Comparison of ENCODE assay signal across 8 cellular contexts in the genomic region with DNA sequence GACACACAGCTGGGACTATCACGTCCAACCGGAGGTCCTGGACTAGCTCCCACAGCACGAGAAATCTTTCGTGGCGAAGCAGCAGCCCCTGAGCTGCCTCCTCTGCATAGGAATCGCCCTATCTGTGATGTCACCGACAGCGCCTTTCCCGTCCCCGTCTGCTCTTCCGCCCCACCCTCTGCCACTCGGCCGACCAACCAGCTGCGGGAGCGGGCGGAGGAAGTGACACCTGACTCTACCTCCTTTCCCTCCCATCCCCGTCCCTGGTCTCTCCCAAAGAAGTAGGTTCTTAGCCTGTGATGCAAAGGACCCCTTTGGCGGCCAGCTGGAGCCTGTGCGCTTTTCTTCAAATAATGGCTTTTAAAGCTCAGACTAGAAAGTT. TPM values are rescaled to one million over a fixed set of nuclear protein-coding genes. Genes with fewer than 3 reads are reported as not detected.
A peak's percentile ranks its signal among the peaks of the same experiment; 100 is the strongest.
DNase-seq lines count a peak whose midpoint lies in the region; ATAC-seq and TF ChIP-seq lines count a peak whose summit lies in the region.
"Not testable (repeated sequence)": the region's sequence is repeated elsewhere in the genome, so short reads cannot be mapped to it uniquely, and the experiment has no call there.

No MANE protein-coding gene starts in this region.

- not testable (repeated sequence) for H3K9me3 Mint-ChIP-seq in T-cell, neural crest cell

- not testable (repeated sequence) for TF ChIP-seq RAD21 in HCT116 (IDR thresholded peaks at IDR 0.05; ENCODE audit: low read depth)

- POLR2A ChIA-PET in HCT116 (lab: Charles Lee); T-cell (lab: Charles Lee): not testable (repeated sequence)

- RAD21 ChIA-PET in HCT116 (lab: Charles Lee; ENCODE audit: low non-redundant PET in 1 of 2, low total read pairs in 2 of 2, uncharacterized antibody in 2 of 2, unreplicated experiment in 2 of 2): not testable (repeated sequence)

- TF ChIP-seq POLR2A in HCT116 (IDR thresholded peaks at IDR 0.05; ENCODE audit: borderline replicate concordance, extremely low read depth, insufficient read depth, insufficient read length): not testable (repeated sequence)
- TF ChIP-seq POLR2A in body of pancreas (IDR thresholded peaks at IDR 0.05): peak in 1 of 3 donors; percentile 0

- H3K27me3 ChIP-seq in HCT116 (ENCODE audit: insufficient read depth, low read length); body of pancreas; aorta (ENCODE audit: control insufficient read depth in 1 of 2, insufficient read depth in 2 of 2, low read length in 1 of 2): not testable (repeated sequence)

- not testable (repeated sequence) for TF ChIP-seq CTCF in HCT116 (IDR thresholded peaks at IDR 0.05 in 2 of 3, conservative IDR thresholded peaks at IDR 0.05 in 1 of 3; ENCODE audit: borderline replicate concordance in 1 of 3, insufficient read depth in 1 of 3, low read depth in 2 of 3, low read length in 2 of 3); body of pancreas (IDR thresholded peaks at IDR 0.05); neural crest cell (conservative IDR thresholded peaks at IDR 0.05)

- H3K4me3 Mint-ChIP-seq in T-cell: not testable (repeated sequence)
- H3K4me3 Mint-ChIP-seq in neural crest cell: peak overlapping the region; percentile 41

- not testable (repeated sequence) for H3K4me2 ChIP-seq in HCT116 (ENCODE audit: low read length)

- not testable (repeated sequence) for H3K9me2 ChIP-seq in HCT116 (ENCODE audit: insufficient read depth)

- CTCF ChIA-PET in HCT116 (lab: Charles Lee); T-cell (lab: Charles Lee): not testable (repeated sequence)

- H4K20me1 ChIP-seq in HCT116 (ENCODE audit: insufficient read depth): not testable (repeated sequence)

- WGBS in body of pancreas, 2 donors: 23 to 44% methylated on average over 2 of the region's 19 CpGs
- WGBS in aorta, 2 donors: 44 to 63% methylated on average over 1 to 2 of the region's 19 CpGs

- not testable (repeated sequence) for H3K27me3 Mint-ChIP-seq in T-cell; neural crest cell (ENCODE audit: low read depth)

- ATAC-seq in GM19324 (IDR thresholded peaks at IDR 0.05; ENCODE audit: low FRiP score, unreplicated experiment): peak; percentile 93
- peak; percentile 86 for ATAC-seq in HCT116
- peak; percentile 74 for ATAC-seq in HG03108 (IDR thresholded peaks at IDR 0.05; ENCODE audit: unreplicated experiment)
- peak; percentile 77 to 93 (median 86) for ATAC-seq in T-cell (replicated peaks in 1 of 4)
- ATAC-seq in body of pancreas: peak; percentile 97
- ATAC-seq in left ventricle myocardium superior: peak; percentile 99
- peak; percentile 84 for ATAC-seq in aorta (ENCODE audit: low FRiP score)

- not testable (repeated sequence) for H3K9me3 ChIP-seq in HCT116 (ENCODE audit: control insufficient read depth in 1 of 2, insufficient read depth in 1 of 2, low read depth in 1 of 2, low read length in 2 of 2); body of pancreas; aorta (ENCODE audit: control insufficient read depth, low read length)

- H3K4me1 Mint-ChIP-seq in T-cell: peaks cover 10 to 13% (median 10%) of the 10 kb centered on the region in 3 donors
- not testable (repeated sequence) for H3K4me1 Mint-ChIP-seq in neural crest cell

- not testable (repeated sequence) for H2AFZ ChIP-seq in HCT116 (ENCODE audit: low read depth, low read length, poor library complexity, severe bottlenecking)

- DNase-seq in HCT116 (ENCODE audit: low read depth, low spot score); T-cell; body of pancreas; left ventricle myocardium superior; neural crest cell (ENCODE audit: low read depth, low spot score); aorta: not testable (repeated sequence)

- H3K4me1 ChIP-seq in HCT116 (ENCODE audit: control insufficient read depth in 1 of 2, insufficient read depth in 2 of 2, low read length in 2 of 2); body of pancreas; aorta (ENCODE audit: control insufficient read depth in 1 of 2, insufficient read depth in 2 of 2, low read length in 2 of 2): not testable (repeated sequence)

- not testable (repeated sequence) for H3K79me2 ChIP-seq in HCT116 (ENCODE audit: insufficient read depth, low read length)

- not testable (repeated sequence) for H3K27ac ChIP-seq in HCT116 (ENCODE audit: low read depth, low read length); body of pancreas; aorta (ENCODE audit: low read depth in 1 of 2, low read length in 2 of 2)

- BruUV-seq in HCT116 (replicated peaks; lab: Mats Ljungman, UMichigan): not testable (repeated sequence)

- H3K9ac ChIP-seq in HCT116 (ENCODE audit: low read length): not testable (repeated sequence)

- H3K36me3 Mint-ChIP-seq in T-cell; neural crest cell (ENCODE audit: low read depth): not testable (repeated sequence)

- H3K27ac Mint-ChIP-seq in T-cell: not testable (repeated sequence)
- H3K27ac Mint-ChIP-seq in neural crest cell (ENCODE audit: unreplicated experiment): peak overlapping the region; percentile 94

- intact Hi-C loops in HCT116 (cut with micrococcal nuclease); body of pancreas (cut with DNase I); left ventricle myocardium superior (cut with micrococcal nuclease); aorta (cut with DNase I): not testable (repeated sequence)

- H3K4me3 ChIP-seq in HCT116 (replicated peaks in 1 of 2; ENCODE audit: low read depth in 1 of 2, low read length in 2 of 2); body of pancreas; aorta (ENCODE audit: low read length in 2 of 2): not testable (repeated sequence)

- H3K36me3 ChIP-seq in HCT116 (ENCODE audit: control insufficient read depth in 1 of 2, insufficient read depth in 2 of 2, low read length in 2 of 2); body of pancreas (replicated peaks in 1 of 2; ENCODE audit: insufficient read depth in 1 of 2, low read depth in 2 of 2); aorta (ENCODE audit: control insufficient read depth in 1 of 2, insufficient read depth in 2 of 2, low read length in 1 of 2): not testable (repeated sequence)

RNA-seq across cellular contexts. Expression of gene NBPF9, which starts 59.7 kb away (rescaled TPM):
- total RNA-seq in HCT116 (2021; ENCODE audit: unreplicated experiment) (17.2 TPM), T-cell (10 to 100 TPM; 42.9 to 60.1 (median 45.5) TPM), body of pancreas (10 to 100 TPM; 15.6 to 28.3 TPM), left ventricle myocardium superior (5.1 TPM), neural crest cell (44.2 and 46.1 TPM in 2 replicates), aorta (10 to 100 TPM; 33.1 to 40.3 TPM)
- polyA plus RNA-seq in HCT116 (2012): 9.1 and 9.2 TPM in 2 replicates
- polyA plus RNA-seq in aorta: 10 to 100 TPM in 1 of 2 donors, 1 to 10 TPM in 1; 4.5 to 16.6 TPM
